In the genomic region with DNA sequence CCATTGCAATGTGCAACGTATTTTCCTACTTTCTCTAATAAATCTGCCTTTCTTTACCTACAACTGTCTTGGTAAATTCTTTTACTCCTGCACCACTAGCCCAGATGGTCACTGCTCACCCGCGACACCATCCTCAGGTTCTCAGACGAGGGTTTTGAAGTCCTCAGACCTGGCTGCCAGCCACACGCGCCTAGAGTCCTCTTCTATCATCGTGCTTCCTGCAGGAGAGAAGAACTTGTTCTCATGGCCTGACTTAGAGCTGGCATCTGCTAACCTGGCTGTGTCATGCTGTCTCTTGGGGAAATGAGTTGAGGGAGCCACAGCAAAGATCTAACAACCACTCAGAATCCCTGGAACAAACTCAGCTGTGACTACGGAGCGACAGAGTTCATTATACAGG, we compare ENCODE assay signal across 19 cellular contexts.
"Had no signal": no experiment of that assay in that cellular context is flagged by ENCODE, and none has a peak within 500 bp of the region (broad histone marks: within the 10 kb centered on the region; RNA-seq: fewer than 3 reads in every experiment).

No MANE protein-coding gene starts in this region.

- H3K27ac ChIP-seq: heart right ventricle, parathyroid adenoma, psoas muscle, spleen, tibial nerve, upper lobe of right lung had no signal

- DNase-seq: effector memory CD4-positive, alpha-beta T cell; hypothalamus; kidney glomerular epithelial cell; mammary epithelial cell; naive thymus-derived CD4-positive, alpha-beta T cell; nephron progenitor cell; psoas muscle; retina; spleen; stimulated activated CD4-positive, alpha-beta T cell treated with anti-CD3 and anti-CD28 coated beads, Interleukin-15, amount 100 ng/mL, for 24 hours; stimulated activated CD4-positive, alpha-beta T cell treated with anti-CD3 and anti-CD28 coated beads, Interleukin-1b, Interleukin-23, amount 100 ng/mL, for 48 hours; stimulated activated CD4-positive, alpha-beta T cell treated with anti-CD3 and anti-CD28 coated beads, Interleukin-4, amount 100 ng/mL, for 24 hours; upper lobe of right lung had no signal

- ATAC-seq: esophagus mucosa; heart right ventricle; naive thymus-derived CD4-positive, alpha-beta T cell; psoas muscle; sciatic nerve; stimulated activated memory B cell treated with anti-CD40 and anti-IgM and Interleukin-4, amounts not matched to agents 10 μg/mL and 1 μg/mL and 100 μg/mL, for 72 hours; upper lobe of right lung had no signal

- H3K4me1 ChIP-seq: parathyroid adenoma, psoas muscle, spleen, tibial nerve, upper lobe of right lung had no signal

- H3K4me3 ChIP-seq: heart right ventricle, psoas muscle, spleen, tibial nerve, upper lobe of right lung had no signal

- H3K36me3 ChIP-seq: heart right ventricle, spleen, tibial nerve, upper lobe of right lung had no signal

- H3K27me3 ChIP-seq: tibial nerve, upper lobe of right lung had no signal

- H3K9me3 ChIP-seq: heart right ventricle, psoas muscle, spleen, tibial nerve, upper lobe of right lung had no signal
